8 cellular contexts compared by ENCODE assay signal in genomic region chr2:26088038-26088643, GRCh38. TPM values are rescaled to one million over a fixed set of nuclear protein-coding genes. Genes with fewer than 3 reads are reported as not detected.
A peak's percentile ranks its signal among the peaks of the same experiment; 100 is the strongest.
DNase-seq lines count a peak whose midpoint lies in the region; ATAC-seq and TF ChIP-seq lines count a peak whose summit lies in the region.

No MANE protein-coding gene starts in this region.

- H3K36me3 ChIP-seq in GM06990 (ENCODE audit: control insufficient read depth, insufficient read depth, low read length), result no peaks in the 10 kb centered on the region; the same call in 1 of the 2 replicates
- peaks cover 6 to 10% of the 10 kb centered on the region in 2 experiments for H3K36me3 ChIP-seq in mesenchymal stem cell (ENCODE audit: control insufficient read depth in 1 of 2, insufficient read depth in 2 of 2, low read depth in 1 of 2, low read length in 2 of 2)

- no peak overlapping the region for H4K91ac ChIP-seq in mesenchymal stem cell (ENCODE audit: low read length)

- TF ChIP-seq CTCF in AG04450 (IDR thresholded peaks at IDR 0.05; ENCODE audit: low read depth, low read length) (peak; percentile 79), GM06990 (IDR thresholded peaks at IDR 0.05; ENCODE audit: insufficient read depth, low read length, poor library complexity, severe bottlenecking) (peak; percentile 73)

- H3K4me2 ChIP-seq in mesenchymal stem cell (ENCODE audit: low read length, poor library complexity, severe bottlenecking), result no peak overlapping the region

- H3K27me3 ChIP-seq in AG04450 (ENCODE audit: control insufficient read depth, insufficient read depth, low read length), result no peaks in the 10 kb centered on the region
- H3K27me3 ChIP-seq in GM06990 (replicated peaks; ENCODE audit: control insufficient read depth, insufficient read depth, low read length), result no peaks in the 10 kb centered on the region
- H3K27me3 ChIP-seq in mesenchymal stem cell (ENCODE audit: control insufficient read depth in 1 of 2, insufficient read depth in 1 of 2, low read length in 2 of 2), result no peaks in the 10 kb centered on the region

- H3K23ac ChIP-seq in mesenchymal stem cell (ENCODE audit: low read length in 2 of 2), result no peak overlapping the region

- H2AK5ac ChIP-seq in mesenchymal stem cell (ENCODE audit: low read length, severe bottlenecking), result no peak overlapping the region

- peaks cover 3% of the 10 kb centered on the region; the same call in 1 of the 2 replicates for H3K9me3 ChIP-seq in AG04450 (ENCODE audit: control insufficient read depth, insufficient read depth, low read length)
- H3K9me3 ChIP-seq in mesenchymal stem cell (ENCODE audit: control insufficient read depth, low read length), result no peaks in the 10 kb centered on the region

- peaks cover 8% of the 10 kb centered on the region for H3K79me1 ChIP-seq in mesenchymal stem cell (replicated peaks; ENCODE audit: low read length, poor library complexity, severe bottlenecking)

- CTCF ChIA-PET in AG04450 (lab: Charles Lee), result interaction anchor here (0.5 to 1.3 kb wide), 21 partner anchors 9 to 1591 kb away, joined by 3 to 10 read pairs (median 3); no protein-coding TSS in a partner anchor

- H2BK5ac ChIP-seq in mesenchymal stem cell (ENCODE audit: low read depth, low read length, poor library complexity, severe bottlenecking), result no peak overlapping the region

- DNase-seq in AG04450 (ENCODE audit: low read depth, low spot score), result no peak
- DNase-seq in GM06990 (ENCODE audit: extremely low read depth, insufficient read length), result no peak
- peak; percentile 62 for DNase-seq in NCI-H82 (lab: John Stamatoyannopoulos, UW)
- DNase-seq in cerebellum (ENCODE audit: low spot score), result peak; percentile 62
- peak; percentile 51 for DNase-seq in mesenchymal stem cell
- DNase-seq in cerebellar nuclear complex (lab: John Stamatoyannopoulos, UW), result no peak
- DNase-seq in stimulated activated CD8-positive, alpha-beta memory T cell treated with anti-CD3 and anti-CD28 coated beads, Interleukin-4, amount 100 ng/mL, for 48 hours, result no peak

- H2BK12ac ChIP-seq in mesenchymal stem cell (ENCODE audit: low read length in 2 of 2), result no peak overlapping the region

- no peak overlapping the region for H2AFZ ChIP-seq in mesenchymal stem cell (ENCODE audit: low read depth, low read length)

- 96% methylated on average over 1 of the region's 1 CpG for WGBS in mesenchymal stem cell

- peaks cover 2% of the 10 kb centered on the region for H3K4me1 ChIP-seq in mesenchymal stem cell (ENCODE audit: control insufficient read depth, insufficient read depth, low read depth, low read length)

- H3K27ac ChIP-seq in AG04450 (ENCODE audit: low read depth, low read length) (no peak overlapping the region), mesenchymal stem cell (ENCODE audit: low read length, poor library complexity, severe bottlenecking) (no peak overlapping the region)

- H4K8ac ChIP-seq in mesenchymal stem cell (ENCODE audit: low read length), result no peak overlapping the region

- H3K14ac ChIP-seq in mesenchymal stem cell (ENCODE audit: low read length in 2 of 2), result no peak overlapping the region

- H3K4me3 ChIP-seq in AG04450 (ENCODE audit: low read depth, low read length) (no peak overlapping the region), GM06990 (replicated peaks; ENCODE audit: low read depth, low read length) (no peak overlapping the region), mesenchymal stem cell (ENCODE audit: insufficient read depth in 1 of 2, low read depth in 1 of 2, low read length in 2 of 2) (no peak overlapping the region)

- H2BK120ac ChIP-seq in mesenchymal stem cell (ENCODE audit: low read depth, low read length), result no peak overlapping the region

- no peak for ATAC-seq in GM21723 (IDR thresholded peaks at IDR 0.05; ENCODE audit: unreplicated experiment)

- POLR2A ChIA-PET in AG04450 (lab: Yijun Ruan, JAX), result no interaction called here

- H3K4ac ChIP-seq in mesenchymal stem cell (ENCODE audit: low read depth in 1 of 2, low read length in 2 of 2), result no peak overlapping the region

- no peak overlapping the region for H3K9ac ChIP-seq in mesenchymal stem cell (ENCODE audit: low read length)

- H3K18ac ChIP-seq in mesenchymal stem cell (ENCODE audit: low read depth in 1 of 2, low read length in 2 of 2), result no peak overlapping the region

- no peak overlapping the region for H2BK15ac ChIP-seq in mesenchymal stem cell (ENCODE audit: low read depth, poor library complexity, severe bottlenecking)

RNA-seq across cellular contexts. Expression of gene RAB10, which starts 54.3 kb away (rescaled TPM):
- 116 and 178 TPM in 2 replicates for polyA plus RNA-seq in AG04450 (2011; rRNA removed)
- 50.8 and 108 TPM in 2 replicates for polyA minus RNA-seq in AG04450 (2011; rRNA and poly(A)+ RNA removed)
- 106 TPM for total RNA-seq in cerebellum
- 106 TPM for polyA plus RNA-seq in mesenchymal stem cell (2013, experiment 1 of 2)
- polyA plus RNA-seq in mesenchymal stem cell (2013, experiment 2 of 2), result 107 TPM

Comparison
In these comparisons a context has a peak if more than half of its experiments do, and no peak if none do; other contexts are left out.
1. DNase-seq: peak in NCI-H82 (single experiment), cerebellum (single experiment) and mesenchymal stem cell (single experiment); none in AG04450 (single experiment), GM06990 (single experiment), cerebellar nuclear complex (0 of 2) and stimulated activated CD8-positive, alpha-beta memory T cell treated with anti-CD3 and anti-CD28 coated beads, Interleukin-4, amount 100 ng/mL, for 48 hours (single experiment).